ENCODE assay signal across 18 cellular contexts in the genomic region with DNA sequence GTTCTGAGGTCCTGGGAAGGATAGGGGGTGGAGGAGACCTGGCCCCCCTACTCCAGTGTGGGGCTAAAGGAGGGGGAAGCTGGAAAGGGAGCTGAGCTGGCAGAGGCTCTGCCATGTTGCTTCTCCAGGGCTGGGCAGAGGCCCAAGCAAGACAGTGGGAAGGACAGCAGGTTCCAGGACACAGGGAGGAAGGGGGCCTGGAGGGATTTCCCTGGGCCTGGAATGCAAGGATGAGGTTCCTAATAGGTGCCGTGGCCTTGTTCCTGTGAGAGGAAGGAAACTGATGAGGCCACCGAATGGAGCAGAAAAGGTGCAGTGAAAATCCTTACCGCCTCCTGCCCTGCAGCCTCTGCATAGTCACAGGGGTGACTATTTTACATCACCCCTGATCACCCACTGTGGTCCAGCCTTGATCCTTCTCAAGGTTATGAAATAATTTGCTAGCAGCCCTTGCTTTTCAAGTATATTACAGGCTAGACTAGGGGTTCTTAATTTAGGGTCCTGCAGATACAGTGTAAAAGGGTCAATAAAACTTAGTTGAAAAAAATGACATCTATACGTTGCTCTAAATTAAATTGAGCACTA. TPM values are rescaled to one million over a fixed set of nuclear protein-coding genes. Genes with fewer than 3 reads are reported as not detected.
A peak's percentile ranks its signal among the peaks of the same experiment; 100 is the strongest.
DNase-seq lines count a peak whose midpoint lies in the region; ATAC-seq and TF ChIP-seq lines count a peak whose summit lies in the region.
"Had no signal": no experiment of that assay in that cellular context is flagged by ENCODE, and none has a peak within 500 bp of the region (broad histone marks: within the 10 kb centered on the region; RNA-seq: fewer than 3 reads in every experiment).

No MANE protein-coding gene starts in this region.

- H3K27ac ChIP-seq in BLaER1 treated with 17β-estradiol and CSF1 and Interleukin-3, amounts not matched to agents 10 nM and 100 nM: peak overlapping the region in 10 of 11 experiments; percentile 27 to 69 (median 57); a peak in 19 of 22 replicates
- no peak overlapping the region for H3K27ac ChIP-seq in H9 (ENCODE audit: insufficient read length, low read depth, low read length)
- H3K27ac ChIP-seq in RWPE1: peak overlapping the region; percentile 2; the same call in 1 of the 2 replicates
- no peak overlapping the region for H3K27ac ChIP-seq in aorta (ENCODE audit: low read depth in 1 of 2, low read length in 2 of 2)
- H3K27ac ChIP-seq: neural progenitor cell had no signal

- H3K9me3 ChIP-seq in BLaER1 treated with 17β-estradiol and CSF1 and Interleukin-3, amounts not matched to agents 10 nM and 100 nM (replicated peaks in 1 of 11): no peaks in the 10 kb centered on the region
- H3K9me3 ChIP-seq in H9 (ENCODE audit: control insufficient read depth, low read depth, low read length) (no peaks in the 10 kb centered on the region), aorta (ENCODE audit: control insufficient read depth, low read length) (no peaks in the 10 kb centered on the region)
- H3K9me3 ChIP-seq: Peyer's patch had no signal

- 0 out of 20 replicates have a peak overlapping the region, but pooled peaks of 1 of the 10 experiments have one; percentile 23 for H3K4me3 ChIP-seq in BLaER1 treated with 17β-estradiol and CSF1 and Interleukin-3, amounts not matched to agents 10 nM and 100 nM
- no peak overlapping the region for H3K4me3 ChIP-seq in aorta (ENCODE audit: low read length in 2 of 2)
- H3K4me3 ChIP-seq: neural progenitor cell, Peyer's patch had no signal

- no peaks in the 10 kb centered on the region for H3K79me2 ChIP-seq in H9 (ENCODE audit: insufficient read depth, low read length)

- TF ChIP-seq CTCF in H9 (conservative IDR thresholded peaks at IDR 0.05) (no peak), RWPE1 (conservative IDR thresholded peaks at IDR 0.05; ENCODE audit: low read depth) (no peak), nephron progenitor cell (IDR thresholded peaks at IDR 0.05) (no peak)

- WGBS in H9 (ENCODE audit: extremely low coverage, insufficient read length, low lambda C conversion rate): no CpG with 5 or more reads among the region's 4 CpGs
- 89 to 92% methylated on average over 4 of the region's 4 CpGs for WGBS in aorta, 2 donors

- H3K27ac Mint-ChIP-seq in H9: no peak overlapping the region
- H3K27ac Mint-ChIP-seq in nephron progenitor cell: peak overlapping the region; percentile 82
- H3K27ac Mint-ChIP-seq: activated CD4-positive, alpha-beta memory T cell treated with anti-CD3 and anti-CD28 coated beads for 36 hours; memory B cell; neural progenitor cell had no signal

- H3K4me3 Mint-ChIP-seq in H9 (no peak overlapping the region), nephron progenitor cell (peak overlapping the region; percentile 44)
- H3K4me3 Mint-ChIP-seq: activated CD4-positive, alpha-beta memory T cell treated with anti-CD3 and anti-CD28 coated beads for 36 hours; memory B cell; neural progenitor cell had no signal

- H3K4me1 Mint-ChIP-seq in H9 (peaks cover 32 to 37% of the 10 kb centered on the region in 2 experiments), nephron progenitor cell (peaks cover 69% of the 10 kb centered on the region)

- peak overlapping the region; percentile 60 to 94 (median 80) for H3K4me2 ChIP-seq in BLaER1 treated with 17β-estradiol and CSF1 and Interleukin-3, amounts not matched to agents 10 nM and 100 nM
- no peak overlapping the region for H3K4me2 ChIP-seq in H9 (ENCODE audit: insufficient read depth, insufficient read length, low read length)
- H3K4me2 ChIP-seq: neural progenitor cell had no signal

- H2BK120ac ChIP-seq in H9 (ENCODE audit: low read depth, low read length, poor library complexity, severe bottlenecking): no peak overlapping the region

- H2BK20ac ChIP-seq in H9 (ENCODE audit: low read depth, low read length, poor library complexity, severe bottlenecking): no peak overlapping the region

- no peak overlapping the region for H3K18ac ChIP-seq in H9 (ENCODE audit: insufficient read length, low read depth, low read length)

- no peak for ATAC-seq in aorta (ENCODE audit: low FRiP score)
- ATAC-seq in HG02798 (IDR thresholded peaks at IDR 0.05; ENCODE audit: poor library complexity, unreplicated experiment): no peak

- CTCF ChIA-PET in RWPE1 (lab: Yijun Ruan, JAX): interaction anchor here (1.2 kb wide), 1 partner anchor 18 kb away, joined by 4 read pairs; no protein-coding TSS in a partner anchor

- H4K8ac ChIP-seq in H9 (replicated peaks; ENCODE audit: insufficient read length, low read depth, low read length): peak overlapping the region; percentile 73

- 0 out of 2 replicates have a peak overlapping the region, but pooled peaks have one; percentile 26 for H3K14ac ChIP-seq in H9 (ENCODE audit: insufficient read depth, low read length)

- H3K9me3 Mint-ChIP-seq in H9: no peaks in the 10 kb centered on the region; a peak in 2 of 5 replicates
- H3K9me3 Mint-ChIP-seq in nephron progenitor cell: no peaks in the 10 kb centered on the region
- H3K9me3 Mint-ChIP-seq: activated CD4-positive, alpha-beta memory T cell treated with anti-CD3 and anti-CD28 coated beads for 36 hours; memory B cell; neural progenitor cell had no signal

- DNase-seq in H9: no peak
- no peak for DNase-seq in RWPE1 (ENCODE audit: low spot score)
- DNase-seq in nephron progenitor cell: no peak
- DNase-seq in aorta: no peak
- DNase-seq in NCI-H446 treated with DMSO at 0.1 percent for 48 hours (lab: John Stamatoyannopoulos, UW): no peak
- DNase-seq in activated T-cell treated with anti-CD3 and anti-CD28 coated beads, Interleukin-2, amount 50 U/mL, for 48 hours: no peak
- DNase-seq: activated CD4-positive, alpha-beta memory T cell treated with anti-CD3 and anti-CD28 coated beads for 36 hours; caudate nucleus; effector CD8-positive, alpha-beta T cell; head of caudate nucleus; KG1; NCI-H69; stimulated activated CD4-positive, alpha-beta T cell treated with anti-CD3 and anti-CD28 coated beads, Interleukin-1b, Interleukin-23, amount 100 ng/mL, for 48 hours had no signal

- H3K27me3 ChIP-seq in BLaER1 treated with 17β-estradiol and CSF1 and Interleukin-3, amounts not matched to agents 10 nM and 100 nM: no peaks in the 10 kb centered on the region
- H3K27me3 ChIP-seq in H9 (ENCODE audit: insufficient read depth, low read length) (no peaks in the 10 kb centered on the region), aorta (ENCODE audit: control insufficient read depth in 1 of 2, insufficient read depth in 2 of 2, low read length in 1 of 2) (no peaks in the 10 kb centered on the region)
- H3K27me3 ChIP-seq: neural progenitor cell, Peyer's patch had no signal

- peaks cover 59 to 82% (median 73%) of the 10 kb centered on the region in 10 experiments for H3K4me1 ChIP-seq in BLaER1 treated with 17β-estradiol and CSF1 and Interleukin-3, amounts not matched to agents 10 nM and 100 nM
- H3K4me1 ChIP-seq in H9 (ENCODE audit: insufficient read depth, low read length): peaks cover 9% of the 10 kb centered on the region; the same call in 1 of the 2 replicates
- peaks cover 0 to 4% of the 10 kb centered on the region in 2 donors for H3K4me1 ChIP-seq in aorta (ENCODE audit: control insufficient read depth in 1 of 2, insufficient read depth in 2 of 2, low read length in 2 of 2)

- no peaks in the 10 kb centered on the region for H3K23me2 ChIP-seq in H9 (ENCODE audit: insufficient read length, low read depth, low read length, poor library complexity, severe bottlenecking)

- H3K79me1 ChIP-seq in H9 (ENCODE audit: insufficient read depth, low read depth, low read length, poor library complexity, severe bottlenecking): no peaks in the 10 kb centered on the region

- H2BK15ac ChIP-seq in H9 (ENCODE audit: low read depth, low read length): no peak overlapping the region

- POLR2A ChIA-PET in RWPE1 (lab: Yijun Ruan, JAX; ENCODE audit: low non-redundant PET): no interaction called here

- peak overlapping the region; percentile 5 for H4K91ac ChIP-seq in H9 (ENCODE audit: insufficient read length, low read depth, low read length)

- intact Hi-C loops in aorta (cut with DNase I): no loop called here

- H2BK5ac ChIP-seq in H9 (ENCODE audit: insufficient read length, low read length): no peak overlapping the region

- H2AK5ac ChIP-seq in H9 (ENCODE audit: insufficient read length, low read length): no peak overlapping the region

- no peak overlapping the region for H4K5ac ChIP-seq in H9 (ENCODE audit: insufficient read length, low read depth, low read length)

- no peaks in the 10 kb centered on the region for H3K36me3 ChIP-seq in BLaER1 treated with 17β-estradiol and CSF1 and Interleukin-3, amounts not matched to agents 10 nM and 100 nM
- no peaks in the 10 kb centered on the region for H3K36me3 ChIP-seq in aorta (ENCODE audit: control insufficient read depth in 1 of 2, insufficient read depth in 2 of 2, low read length in 1 of 2)
- H3K36me3 ChIP-seq: neural progenitor cell, Peyer's patch had no signal

- no peaks in the 10 kb centered on the region for H3K36me3 Mint-ChIP-seq in H9 (ENCODE audit: insufficient read depth in 1 of 3, low read depth in 3 of 3)
- H3K36me3 Mint-ChIP-seq in nephron progenitor cell (ENCODE audit: low read depth): no peaks in the 10 kb centered on the region
- H3K36me3 Mint-ChIP-seq: activated CD4-positive, alpha-beta memory T cell treated with anti-CD3 and anti-CD28 coated beads for 36 hours; memory B cell; neural progenitor cell had no signal

- H3K23ac ChIP-seq in H9 (ENCODE audit: insufficient read length, low read depth, low read length): no peak overlapping the region

- peaks cover 5% of the 10 kb centered on the region; the same call in 1 of the 2 replicates for H3K27me3 Mint-ChIP-seq in H9 (ENCODE audit: low read depth)
- H3K27me3 Mint-ChIP-seq in nephron progenitor cell (ENCODE audit: low read depth, poor library complexity): no peaks in the 10 kb centered on the region
- H3K27me3 Mint-ChIP-seq: activated CD4-positive, alpha-beta memory T cell treated with anti-CD3 and anti-CD28 coated beads for 36 hours had no signal

- no peak overlapping the region for H3T11ph ChIP-seq in H9 (ENCODE audit: low read length)

- H2BK12ac ChIP-seq in H9 (ENCODE audit: insufficient read length, low read depth, low read length): no peak overlapping the region

- H3K9ac ChIP-seq in BLaER1 treated with 17β-estradiol and CSF1 and Interleukin-3, amounts not matched to agents 10 nM and 100 nM: peak overlapping the region in 9 of 11 experiments; percentile 0 to 56 (median 19); a peak in 9 of 22 replicates
- no peak overlapping the region for H3K9ac ChIP-seq in H9 (ENCODE audit: extremely low read depth, insufficient read length, low read length)
- H3K9ac ChIP-seq: neural progenitor cell had no signal

- no peak overlapping the region for H3K56ac ChIP-seq in H9 (ENCODE audit: insufficient read length, low read depth, low read length)

- H4K20me1 ChIP-seq in BLaER1 treated with 17β-estradiol and CSF1 and Interleukin-3, amounts not matched to agents 10 nM and 100 nM: no peaks in the 10 kb centered on the region
- H4K20me1 ChIP-seq in H9 (ENCODE audit: control insufficient read depth, insufficient read depth, insufficient read length): no peaks in the 10 kb centered on the region

- no peak overlapping the region for H2AFZ ChIP-seq in H9 (ENCODE audit: low read length)

- no peak overlapping the region for H3K4ac ChIP-seq in H9 (ENCODE audit: low read depth, low read length)

RNA-seq across cellular contexts. Expression of gene RNF24, which starts 45.6 kb away (rescaled TPM):
- 19.2 and 20.4 TPM in 2 replicates for total RNA-seq in H9 (2021)
- total RNA-seq in aorta: 10 to 100 TPM; 44.5 to 57.6 TPM
- polyA plus RNA-seq in aorta: 10 to 100 TPM in 1 of 2 donors, 1 to 10 TPM in 1; 4.1 to 14.8 TPM

Comparison
In these comparisons a context has a peak if more than half of its experiments do, and no peak if none do; other contexts are left out.
1. H3K27ac ChIP-seq: peak in BLaER1 treated with 17β-estradiol and CSF1 and Interleukin-3, amounts not matched to agents 10 nM and 100 nM (10 of 11) and RWPE1 (single experiment); none in H9 (single experiment) and aorta (0 of 2).